Comparison of ENCODE assay signal across 34 cellular contexts in the genomic region with DNA sequence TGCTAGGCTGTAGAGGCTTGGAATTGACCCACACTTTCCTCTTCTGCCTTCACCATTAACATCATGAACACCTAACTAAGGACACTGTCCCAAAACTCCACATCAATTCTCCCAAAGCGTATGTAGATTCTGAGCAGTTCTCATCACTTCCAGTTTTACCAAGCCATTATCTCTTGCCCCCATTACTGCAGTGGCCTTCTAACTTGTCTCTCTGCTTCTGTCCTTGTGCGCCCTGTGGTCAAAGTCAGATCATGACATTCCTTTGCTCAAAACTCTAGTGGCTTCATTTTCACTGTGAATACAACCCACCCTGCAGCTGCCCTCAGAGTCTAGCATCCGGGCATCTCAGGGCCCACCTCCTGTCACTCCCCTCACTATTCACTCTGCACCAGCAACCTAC.
"Had no signal": no experiment of that assay in that cellular context is flagged by ENCODE, and none has a peak within 500 bp of the region (broad histone marks: within the 10 kb centered on the region; RNA-seq: fewer than 3 reads in every experiment).

No MANE protein-coding gene starts in this region.

- H3K36me3 ChIP-seq: WERI-Rb-1 had no signal

- DNase-seq: activated B cell treated with CpG ODN at 0.5 μM for 24 hours; activated CD4-positive, alpha-beta memory T cell treated with anti-CD3 and anti-CD28 coated beads for 36 hours; activated CD4-positive, alpha-beta memory T cell treated with anti-CD3 and anti-CD28 coated beads, Interleukin-2, amount 10 ng/mL, durations not matched to agents 7 days and 5 days; activated CD4-positive, alpha-beta T cell treated with anti-CD3 and anti-CD28 coated beads for 1 hour; activated CD4-positive, alpha-beta T cell treated with anti-CD3 and anti-CD28 coated beads for 36 hours; activated CD4-positive, alpha-beta T cell treated with anti-CD3 and anti-CD28 coated beads for 4 hours; activated CD4-positive, alpha-beta T cell treated with anti-CD3 and anti-CD28 coated beads for 48 hours; activated CD4-positive, alpha-beta T cell treated with anti-CD3 and anti-CD28 coated beads, Interleukin-2, amount 10 ng/mL, durations not matched to agents 24 days and 14 days; activated CD4-positive, alpha-beta T cell treated with anti-CD3 and anti-CD28 coated beads, Interleukin-2, amount 10 ng/mL, durations not matched to agents 7 days and 5 days; activated CD4-positive, alpha-beta T cell treated with anti-CD3 and anti-CD28 coated beads, Interleukin-2, amount 50 U/mL, for 1 hour; activated CD4-positive, alpha-beta T cell treated with anti-CD3 and anti-CD28 coated beads, Interleukin-2, amount 50 U/mL, for 4 hours; activated CD4-positive, alpha-beta T cell treated with anti-CD3 and anti-CD28 coated beads, Interleukin-2, amount 50 U/mL, for 48 hours; activated CD4-positive, CD25-positive, alpha-beta regulatory T cell; activated CD4-positive, CD25-positive, alpha-beta regulatory T cell treated with anti-CD3 and anti-CD28 coated beads, Interleukin-2, amount 50 U/mL, for 72 hours; activated CD8-positive, alpha-beta memory T cell treated with anti-CD3 and anti-CD28 coated beads for 24 hours; activated CD8-positive, alpha-beta memory T cell treated with anti-CD3 and anti-CD28 coated beads, Interleukin-2, amount 10 ng/mL, durations not matched to agents 7 days and 5 days; activated CD8-positive, alpha-beta memory T cell treated with anti-CD3 and anti-CD28 coated beads, Interleukin-2, amount 50 U/mL, for 4 hours; activated CD8-positive, alpha-beta memory T cell treated with anti-CD3 and anti-CD28 coated beads, Interleukin-2, amount 50 U/mL, for 48 hours; activated CD8-positive, alpha-beta T cell treated with anti-CD3 and anti-CD28 coated beads for 36 hours; activated CD8-positive, alpha-beta T cell treated with anti-CD3 and anti-CD28 coated beads, Interleukin-2, amount 10 ng/mL, durations not matched to agents 7 days and 5 days; activated T-cell treated with anti-CD3 and anti-CD28 coated beads for 4 hours; T-cell; T-helper 1 cell; T-helper 17 cell; T-helper 2 cell; T-helper 9 cell; T1000; WERI-Rb-1 had no signal

- FAIRE-seq: TTC549 had no signal

- H3K27me3 Mint-ChIP-seq: activated B cell treated with CpG ODN at 0.5 μM for 24 hours; activated CD4-positive, alpha-beta T cell treated with anti-CD3 and anti-CD28 coated beads for 36 hours had no signal

- H3K4me1 Mint-ChIP-seq: activated B cell treated with CpG ODN at 0.5 μM for 24 hours; activated CD4-positive, alpha-beta memory T cell treated with anti-CD3 and anti-CD28 coated beads, Interleukin-2, amount 10 ng/mL, durations not matched to agents 7 days and 5 days; activated CD4-positive, alpha-beta T cell treated with anti-CD3 and anti-CD28 coated beads for 36 hours; activated CD4-positive, alpha-beta T cell treated with anti-CD3 and anti-CD28 coated beads, Interleukin-2, amount 10 ng/mL, durations not matched to agents 24 days and 14 days; activated CD4-positive, alpha-beta T cell treated with anti-CD3 and anti-CD28 coated beads, Interleukin-2, amount 10 ng/mL, durations not matched to agents 7 days and 5 days; activated CD8-positive, alpha-beta memory T cell treated with anti-CD3 and anti-CD28 coated beads, Interleukin-2, amount 10 ng/mL, durations not matched to agents 7 days and 5 days; T-cell; WTC11 had no signal

- H3K36me3 Mint-ChIP-seq: activated CD4-positive, alpha-beta memory T cell treated with anti-CD3 and anti-CD28 coated beads for 36 hours; activated CD8-positive, alpha-beta memory T cell treated with anti-CD3 and anti-CD28 coated beads, Interleukin-2, amount 10 ng/mL, durations not matched to agents 7 days and 5 days; T-cell; WTC11 had no signal

- H3K4me3 Mint-ChIP-seq: activated B cell treated with CpG ODN at 0.5 μM for 24 hours; activated CD4-positive, alpha-beta memory T cell treated with anti-CD3 and anti-CD28 coated beads for 36 hours; activated CD4-positive, alpha-beta memory T cell treated with anti-CD3 and anti-CD28 coated beads, Interleukin-2, amount 10 ng/mL, durations not matched to agents 7 days and 5 days; activated CD4-positive, alpha-beta T cell treated with anti-CD3 and anti-CD28 coated beads for 36 hours; activated CD4-positive, alpha-beta T cell treated with anti-CD3 and anti-CD28 coated beads, Interleukin-2, amount 10 ng/mL, durations not matched to agents 24 days and 14 days; activated CD4-positive, alpha-beta T cell treated with anti-CD3 and anti-CD28 coated beads, Interleukin-2, amount 10 ng/mL, durations not matched to agents 7 days and 5 days; activated CD8-positive, alpha-beta memory T cell treated with anti-CD3 and anti-CD28 coated beads, Interleukin-2, amount 10 ng/mL, durations not matched to agents 7 days and 5 days; activated CD8-positive, alpha-beta T cell treated with anti-CD3 and anti-CD28 coated beads for 36 hours; activated CD8-positive, alpha-beta T cell treated with anti-CD3 and anti-CD28 coated beads, Interleukin-2, amount 10 ng/mL, durations not matched to agents 7 days and 5 days; T-cell; T-helper 1 cell treated with Interleukin-12 subunit alpha and Interleukin-12 subunit beta and Interleukin-4 antibody, amounts not matched to agents 30 μg/mL and 1 μg/mL, for 36 hours; T-helper 17 cell; T-helper 2 cell treated with Interferon-gamma antibody and Interleukin-4, amounts not matched to agents 5 μg/mL and 100 μg/mL, for 36 hours; WTC11 had no signal

- H3K27ac ChIP-seq: VCaP, WERI-Rb-1 had no signal

- ATAC-seq: activated CD4-positive, alpha-beta T cell treated with anti-CD3 and anti-CD28 coated beads for 36 hours; activated CD4-positive, CD25-positive, alpha-beta regulatory T cell treated with anti-CD3 and anti-CD28 coated beads, Interleukin-2, amount 50 U/mL, for 24 hours; activated CD8-positive, alpha-beta memory T cell treated with anti-CD3 and anti-CD28 coated beads, Interleukin-2, amount 10 ng/mL, durations not matched to agents 7 days and 5 days; activated CD8-positive, alpha-beta T cell treated with anti-CD3 and anti-CD28 coated beads for 36 hours; activated CD8-positive, alpha-beta T cell treated with anti-CD3 and anti-CD28 coated beads, Interleukin-2, amount 10 ng/mL, durations not matched to agents 7 days and 5 days; T-cell; T-helper 17 cell; WTC11 had no signal

- H3K9me3 Mint-ChIP-seq: activated B cell treated with CpG ODN at 0.5 μM for 24 hours; activated CD4-positive, alpha-beta memory T cell treated with anti-CD3 and anti-CD28 coated beads for 36 hours; activated CD4-positive, alpha-beta memory T cell treated with anti-CD3 and anti-CD28 coated beads, Interleukin-2, amount 10 ng/mL, durations not matched to agents 7 days and 5 days; activated CD4-positive, alpha-beta T cell treated with anti-CD3 and anti-CD28 coated beads, Interleukin-2, amount 10 ng/mL, durations not matched to agents 24 days and 14 days; activated CD4-positive, alpha-beta T cell treated with anti-CD3 and anti-CD28 coated beads, Interleukin-2, amount 10 ng/mL, durations not matched to agents 7 days and 5 days; activated CD8-positive, alpha-beta T cell treated with anti-CD3 and anti-CD28 coated beads for 36 hours; T-cell; T-helper 1 cell treated with Interleukin-12 subunit alpha and Interleukin-12 subunit beta and Interleukin-4 antibody, amounts not matched to agents 30 μg/mL and 1 μg/mL, for 36 hours; T-helper 2 cell treated with Interferon-gamma antibody and Interleukin-4, amounts not matched to agents 5 μg/mL and 100 μg/mL, for 36 hours; WTC11 had no signal

- H3K27ac Mint-ChIP-seq: activated B cell treated with CpG ODN at 0.5 μM for 24 hours; activated CD4-positive, alpha-beta memory T cell treated with anti-CD3 and anti-CD28 coated beads for 36 hours; activated CD4-positive, alpha-beta memory T cell treated with anti-CD3 and anti-CD28 coated beads, Interleukin-2, amount 10 ng/mL, durations not matched to agents 7 days and 5 days; activated CD4-positive, alpha-beta T cell treated with anti-CD3 and anti-CD28 coated beads for 36 hours; activated CD4-positive, alpha-beta T cell treated with anti-CD3 and anti-CD28 coated beads, Interleukin-2, amount 10 ng/mL, durations not matched to agents 24 days and 14 days; activated CD4-positive, alpha-beta T cell treated with anti-CD3 and anti-CD28 coated beads, Interleukin-2, amount 10 ng/mL, durations not matched to agents 7 days and 5 days; activated CD8-positive, alpha-beta memory T cell treated with anti-CD3 and anti-CD28 coated beads, Interleukin-2, amount 10 ng/mL, durations not matched to agents 7 days and 5 days; activated CD8-positive, alpha-beta T cell treated with anti-CD3 and anti-CD28 coated beads for 36 hours; activated CD8-positive, alpha-beta T cell treated with anti-CD3 and anti-CD28 coated beads, Interleukin-2, amount 10 ng/mL, durations not matched to agents 7 days and 5 days; T-cell; T-helper 1 cell treated with Interleukin-12 subunit alpha and Interleukin-12 subunit beta and Interleukin-4 antibody, amounts not matched to agents 30 μg/mL and 1 μg/mL, for 36 hours; T-helper 17 cell; T-helper 2 cell treated with Interferon-gamma antibody and Interleukin-4, amounts not matched to agents 5 μg/mL and 100 μg/mL, for 36 hours; WTC11 had no signal
